ENCODE assay signal across 8 cellular contexts in the genomic region with DNA sequence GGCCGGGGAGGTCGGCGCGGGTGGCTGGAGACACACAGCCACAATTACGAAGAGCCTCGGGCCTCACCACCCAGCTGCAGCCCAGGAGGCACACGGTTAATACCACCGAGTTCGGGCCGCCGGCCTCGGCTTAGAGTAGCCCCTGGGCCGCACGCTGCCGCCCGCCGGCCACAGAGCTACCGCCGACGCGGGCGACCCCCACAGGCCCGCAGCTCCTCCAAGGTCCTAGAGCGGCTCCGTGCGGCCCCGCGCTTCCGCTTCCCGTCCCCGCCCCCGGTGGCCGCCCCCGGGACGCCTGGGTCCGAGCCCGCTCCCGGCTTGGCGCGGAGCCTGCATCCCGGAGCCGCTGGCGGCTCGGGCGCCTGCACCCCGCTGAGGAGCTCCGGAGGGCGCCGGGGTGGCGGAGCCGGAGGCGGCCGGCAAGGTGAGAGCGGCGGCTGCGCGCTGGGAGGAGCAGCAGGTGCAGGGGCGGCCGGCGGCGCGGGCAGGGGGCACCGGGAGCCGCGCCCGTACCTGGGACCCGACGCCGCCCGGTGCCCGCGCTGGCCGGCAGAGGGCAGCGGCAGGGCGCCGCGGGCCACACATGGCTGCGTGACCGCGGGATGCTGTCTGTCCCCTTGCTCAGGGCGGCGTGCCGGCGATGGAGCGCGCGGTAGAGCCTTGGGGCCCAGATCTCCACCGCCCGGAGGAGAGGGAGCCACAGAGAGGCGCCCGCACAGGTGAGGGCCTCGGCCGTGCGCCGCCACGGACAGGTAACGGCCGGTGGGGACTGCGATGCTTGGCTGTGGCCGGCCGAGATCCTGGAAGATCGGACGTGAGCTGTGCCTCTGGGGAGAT. TPM values are rescaled to one million over a fixed set of nuclear protein-coding genes. Genes with fewer than 3 reads are reported as not detected.
DNase-seq lines count a peak whose midpoint lies in the region; ATAC-seq and TF ChIP-seq lines count a peak whose summit lies in the region.

A gene (plus strand): TSS at position 266 of the 837 bp plus-strand sequence. CDS start 375 bp downstream, at position 641.

- H3K9me3 Mint-ChIP-seq in activated CD8-positive, alpha-beta T cell treated with anti-CD3 and anti-CD28 coated beads for 36 hours: no peaks in the 10 kb centered on the region
- no peaks in the 10 kb centered on the region for H3K9me3 Mint-ChIP-seq in endodermal cell
- H3K9me3 Mint-ChIP-seq in stimulated activated memory B cell treated with anti-CD40 and anti-IgM and Interleukin-4, amounts not matched to agents 10 μg/mL and 1 μg/mL and 100 μg/mL, for 72 hours: no peaks in the 10 kb centered on the region

- TF ChIP-seq CTCF in C4-2B (conservative IDR thresholded peaks at IDR 0.05) (peak; percentile 89), endodermal cell (conservative IDR thresholded peaks at IDR 0.05) (peak; percentile 62)
- peak; percentile 32 for TF ChIP-seq CTCF in activated CD8-positive, alpha-beta T cell treated with anti-CD3 and anti-CD28 coated beads for 36 hours (IDR thresholded peaks at IDR 0.05)

- intact Hi-C loops in activated CD8-positive, alpha-beta T cell treated with anti-CD3 and anti-CD28 coated beads for 36 hours (cut with micrococcal nuclease): no loop called here

- H3K36me3 ChIP-seq in endodermal cell (ENCODE audit: control insufficient read depth, insufficient read depth, low read length): peaks cover 25% of the 10 kb centered on the region

- H3K4me3 Mint-ChIP-seq in activated CD8-positive, alpha-beta T cell treated with anti-CD3 and anti-CD28 coated beads for 36 hours: peak within 1 kb of the TSS; percentile 83
- H3K4me3 Mint-ChIP-seq in endodermal cell: peak within 1 kb of the TSS; percentile 93
- peak within 1 kb of the TSS; percentile 84 for H3K4me3 Mint-ChIP-seq in stimulated activated memory B cell treated with anti-CD40 and anti-IgM and Interleukin-4, amounts not matched to agents 10 μg/mL and 1 μg/mL and 100 μg/mL, for 72 hours

- H3K4me1 Mint-ChIP-seq in activated CD8-positive, alpha-beta T cell treated with anti-CD3 and anti-CD28 coated beads for 36 hours (ENCODE audit: low read depth): peaks cover 37% of the 10 kb centered on the region
- peaks cover 30% of the 10 kb centered on the region for H3K4me1 Mint-ChIP-seq in endodermal cell
- peaks cover 47% of the 10 kb centered on the region for H3K4me1 Mint-ChIP-seq in stimulated activated memory B cell treated with anti-CD40 and anti-IgM and Interleukin-4, amounts not matched to agents 10 μg/mL and 1 μg/mL and 100 μg/mL, for 72 hours

- no peaks in the 10 kb centered on the region for H3K9me3 ChIP-seq in endodermal cell (ENCODE audit: control insufficient read depth, low read length)

- peak within 1 kb of the TSS; percentile 89 for H3K4me3 ChIP-seq in endodermal cell (ENCODE audit: low read length)

- peak; percentile 53 for ATAC-seq in HG03521 (IDR thresholded peaks at IDR 0.05; ENCODE audit: unreplicated experiment)
- ATAC-seq in activated CD8-positive, alpha-beta T cell treated with anti-CD3 and anti-CD28 coated beads for 36 hours: peak; percentile 61
- ATAC-seq in stimulated activated memory B cell treated with anti-CD40 and anti-IgM and Interleukin-4, amounts not matched to agents 10 μg/mL and 1 μg/mL and 100 μg/mL, for 72 hours: peak; percentile 95

- H3K27ac ChIP-seq in C4-2B (peak within 1 kb of the TSS; percentile 93), endodermal cell (ENCODE audit: low read depth, low read length) (peak within 1 kb of the TSS; percentile 100)

- CTCF ChIA-PET in activated CD8-positive, alpha-beta T cell treated with anti-CD3 and anti-CD28 coated beads for 36 hours (lab: Charles Lee): interaction anchor here (0.7 to 8.1 kb wide), 8 partner anchors 9 to 233 kb away, joined by 3 to 51 read pairs (median 4); a partner anchor contains a TSS

- DNase-seq in NCI-H748 treated with DMSO at 0.1 percent for 48 hours (lab: John Stamatoyannopoulos, UW) (peak; percentile 69), endodermal cell (peak; percentile 91), medulla oblongata (ENCODE audit: extremely low spot score) (peak; percentile 93)
- DNase-seq in activated CD8-positive, alpha-beta T cell treated with anti-CD3 and anti-CD28 coated beads for 36 hours: peak; percentile 49

- WGBS in endodermal cell (ENCODE audit: insufficient coverage in 1 of 2, insufficient read length in 1 of 2), 2 experiments: 0% methylated on average over 26 to 103 of the region's 103 CpGs

- no peaks in the 10 kb centered on the region for H3K27me3 ChIP-seq in endodermal cell (ENCODE audit: control insufficient read depth, insufficient read depth, low read length, poor library complexity, severe bottlenecking)

- peak within 1 kb of the TSS; percentile 83 for H3K27ac Mint-ChIP-seq in activated CD8-positive, alpha-beta T cell treated with anti-CD3 and anti-CD28 coated beads for 36 hours
- H3K27ac Mint-ChIP-seq in endodermal cell: peak within 1 kb of the TSS; percentile 95
- H3K27ac Mint-ChIP-seq in stimulated activated memory B cell treated with anti-CD40 and anti-IgM and Interleukin-4, amounts not matched to agents 10 μg/mL and 1 μg/mL and 100 μg/mL, for 72 hours: peak within 1 kb of the TSS; percentile 90

- POLR2A ChIA-PET in activated CD8-positive, alpha-beta T cell treated with anti-CD3 and anti-CD28 coated beads for 36 hours (lab: Charles Lee): interaction anchor here (0.6 to 2.9 kb wide), 13 partner anchors 12 to 303 kb away, joined by 3 to 23 read pairs (median 5); a partner anchor contains a TSS

- no peaks in the 10 kb centered on the region for H3K27me3 Mint-ChIP-seq in activated CD8-positive, alpha-beta T cell treated with anti-CD3 and anti-CD28 coated beads for 36 hours
- H3K27me3 Mint-ChIP-seq in endodermal cell (ENCODE audit: insufficient read depth): no peaks in the 10 kb centered on the region
- H3K27me3 Mint-ChIP-seq in stimulated activated memory B cell treated with anti-CD40 and anti-IgM and Interleukin-4, amounts not matched to agents 10 μg/mL and 1 μg/mL and 100 μg/mL, for 72 hours: no peaks in the 10 kb centered on the region

- peak; percentile 64 for TF ChIP-seq POLR2A in GM19099 (IDR thresholded peaks at IDR 0.05; ENCODE audit: extremely low read depth, insufficient read length, low read depth)

- H3K9ac ChIP-seq in endodermal cell (ENCODE audit: extremely low read depth, low read length, poor library complexity, severe bottlenecking): peak within 1 kb of the TSS; percentile 97

- H3K36me3 Mint-ChIP-seq in activated CD8-positive, alpha-beta T cell treated with anti-CD3 and anti-CD28 coated beads for 36 hours (ENCODE audit: low read depth): peaks cover 28% of the 10 kb centered on the region
- peaks cover 16% of the 10 kb centered on the region for H3K36me3 Mint-ChIP-seq in endodermal cell (ENCODE audit: low read depth)
- H3K36me3 Mint-ChIP-seq in stimulated activated memory B cell treated with anti-CD40 and anti-IgM and Interleukin-4, amounts not matched to agents 10 μg/mL and 1 μg/mL and 100 μg/mL, for 72 hours: peaks cover 13% of the 10 kb centered on the region

- H3K4me1 ChIP-seq in endodermal cell (ENCODE audit: control insufficient read depth, insufficient read depth, low read length): no peaks in the 10 kb centered on the region

RNA-seq across cellular contexts. Expression of the gene that starts here (rescaled TPM):
- 10 to 100 TPM; 10.4 to 10.9 TPM for total RNA-seq in activated CD8-positive, alpha-beta T cell treated with anti-CD3 and anti-CD28 coated beads for 36 hours
- total RNA-seq in endodermal cell: 10 to 100 TPM; 40.1 to 58.4 TPM
- polyA plus RNA-seq in endodermal cell (2013, experiment 1 of 2): 66.8 TPM
- 70.0 TPM for polyA plus RNA-seq in endodermal cell (2013, experiment 2 of 2)

Comparison
In these comparisons a context has a peak if more than half of its experiments do, and no peak if none do; other contexts are left out.
1. Peak in every context shown above with its lines: DNase-seq, ATAC-seq, H3K4me3 ChIP-seq and H3K27ac ChIP-seq.
2. CTCF ChIP-seq: peak in every context shown above with its lines; median percentile 89 in C4-2B; 62 in endodermal cell; 32 in activated CD8-positive, alpha-beta T cell treated with anti-CD3 and anti-CD28 coated beads for 36 hours.